11 cellular contexts compared by ENCODE assay signal in the genomic region with DNA sequence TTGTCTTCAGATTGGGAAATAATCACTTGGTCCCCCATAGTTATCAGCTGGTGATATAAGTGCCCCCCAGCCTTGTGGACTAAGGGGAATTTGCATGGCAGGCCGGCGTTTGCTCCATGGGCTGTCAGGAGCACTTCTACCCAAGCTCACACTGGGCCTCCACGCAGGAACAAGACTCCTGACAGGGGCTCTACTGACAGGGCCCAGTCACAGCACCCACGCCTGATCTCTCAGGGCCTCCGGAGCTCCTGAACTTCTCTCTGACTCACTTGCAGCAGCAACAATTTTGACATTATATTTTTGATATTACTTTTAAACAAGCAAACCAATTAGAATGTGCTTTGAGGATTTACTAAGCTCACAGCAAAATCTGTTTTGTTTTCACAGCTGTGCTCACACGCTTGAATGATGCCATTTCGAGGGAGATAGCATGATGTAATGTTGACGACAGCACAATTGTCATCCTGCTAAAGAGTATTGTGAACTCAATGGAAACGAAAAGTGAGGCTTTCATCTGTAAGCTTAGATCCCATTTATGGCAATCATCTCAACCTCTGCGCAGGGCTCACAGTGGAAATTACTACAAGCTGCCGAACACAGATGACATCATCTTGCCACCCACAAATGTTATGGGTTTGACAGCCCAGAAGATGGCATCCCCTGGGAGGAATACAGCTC. TPM values are rescaled to one million over a fixed set of nuclear protein-coding genes. Genes with fewer than 3 reads are reported as not detected.
DNase-seq lines count a peak whose midpoint lies in the region; ATAC-seq and TF ChIP-seq lines count a peak whose summit lies in the region.
"Had no signal": no experiment of that assay in that cellular context is flagged by ENCODE, and none has a peak within 500 bp of the region (broad histone marks: within the 10 kb centered on the region; RNA-seq: fewer than 3 reads in every experiment).

No MANE protein-coding gene starts in this region.

- H3K4me2 ChIP-seq in neural progenitor cell = no peak overlapping the region

- no peaks in the 10 kb centered on the region for H3K36me3 ChIP-seq in neural progenitor cell
- H3K36me3 ChIP-seq: neutrophil had no signal

- no peak overlapping the region for H3K27ac Mint-ChIP-seq in neural progenitor cell

- no peaks in the 10 kb centered on the region for H3K79me2 ChIP-seq in neural progenitor cell (ENCODE audit: low read depth)

- H3K4me1 ChIP-seq in neural progenitor cell = peaks cover 8% of the 10 kb centered on the region

- no peaks in the 10 kb centered on the region for H3F3A ChIP-seq in neural progenitor cell (ENCODE audit: low read depth)

- no peak overlapping the region for H3K9ac ChIP-seq in neural progenitor cell

- H3K9me3 ChIP-seq in neural progenitor cell (ENCODE audit: low read depth) = no peaks in the 10 kb centered on the region
- H3K9me3 ChIP-seq: neutrophil had no signal

- no peak for TF ChIP-seq CTCF in neural progenitor cell (IDR thresholded peaks at IDR 0.05)

- H3K27me3 ChIP-seq in neural progenitor cell = no peaks in the 10 kb centered on the region
- H3K27me3 ChIP-seq: neutrophil had no signal

- peaks cover 5% of the 10 kb centered on the region for H3K4me1 Mint-ChIP-seq in neural progenitor cell

- no peak overlapping the region for H2AFZ ChIP-seq in neural progenitor cell (replicated peaks)

- H4K20me1 ChIP-seq in neural progenitor cell (ENCODE audit: low read depth) = no peaks in the 10 kb centered on the region

- DNase-seq in SHP77 (lab: John Stamatoyannopoulos, UW) (peak; percentile 48 to 59), neural progenitor cell (ENCODE audit: low spot score) (peak; percentile 27), GM19238 (ENCODE audit: insufficient read length, low spot score) (no peak), mucosa of gallbladder (ENCODE audit: low spot score) (no peak)
- DNase-seq: NCI-H524, T1000 had no signal

- H3K27me3 Mint-ChIP-seq in neural progenitor cell (ENCODE audit: insufficient read depth, low read depth) = peaks cover 4% of the 10 kb centered on the region

- no peak overlapping the region for H3K4me3 Mint-ChIP-seq in neural progenitor cell

- ATAC-seq in GM18511 (IDR thresholded peaks at IDR 0.05; ENCODE audit: unreplicated experiment) = peak; percentile 84
- peak; percentile 54 for ATAC-seq in HG02759 (IDR thresholded peaks at IDR 0.05; ENCODE audit: unreplicated experiment)
- ATAC-seq in HG02588 (IDR thresholded peaks at IDR 0.05; ENCODE audit: unreplicated experiment) = no peak
- ATAC-seq in HG02981 (IDR thresholded peaks at IDR 0.05; ENCODE audit: unreplicated experiment) = no peak

- no peak overlapping the region for H3K4me3 ChIP-seq in neural progenitor cell

- peaks cover 3% of the 10 kb centered on the region for H3K9me3 Mint-ChIP-seq in neural progenitor cell

- H3K36me3 Mint-ChIP-seq in neural progenitor cell = no peaks in the 10 kb centered on the region

- H3K27ac ChIP-seq in neural progenitor cell = no peak overlapping the region
- H3K27ac ChIP-seq: neutrophil had no signal

RNA-seq across cellular contexts. Expression of gene TXNDC5, which starts 28.7 kb away (rescaled TPM):
- total RNA-seq in neural progenitor cell (ENCODE audit: low replicate concordance) (155 TPM in 2 replicates), mucosa of gallbladder (84.8 TPM)

Comparison
In these comparisons a context has a peak if more than half of its experiments do, and no peak if none do; other contexts are left out.
1. ATAC-seq: peak in GM18511 (single experiment) and HG02759 (single experiment); none in HG02588 (single experiment) and HG02981 (single experiment).
2. DNase-seq: peak in SHP77 (2 of 2) and neural progenitor cell (single experiment); none in GM19238 (single experiment) and mucosa of gallbladder (single experiment).